In the genomic region with DNA sequence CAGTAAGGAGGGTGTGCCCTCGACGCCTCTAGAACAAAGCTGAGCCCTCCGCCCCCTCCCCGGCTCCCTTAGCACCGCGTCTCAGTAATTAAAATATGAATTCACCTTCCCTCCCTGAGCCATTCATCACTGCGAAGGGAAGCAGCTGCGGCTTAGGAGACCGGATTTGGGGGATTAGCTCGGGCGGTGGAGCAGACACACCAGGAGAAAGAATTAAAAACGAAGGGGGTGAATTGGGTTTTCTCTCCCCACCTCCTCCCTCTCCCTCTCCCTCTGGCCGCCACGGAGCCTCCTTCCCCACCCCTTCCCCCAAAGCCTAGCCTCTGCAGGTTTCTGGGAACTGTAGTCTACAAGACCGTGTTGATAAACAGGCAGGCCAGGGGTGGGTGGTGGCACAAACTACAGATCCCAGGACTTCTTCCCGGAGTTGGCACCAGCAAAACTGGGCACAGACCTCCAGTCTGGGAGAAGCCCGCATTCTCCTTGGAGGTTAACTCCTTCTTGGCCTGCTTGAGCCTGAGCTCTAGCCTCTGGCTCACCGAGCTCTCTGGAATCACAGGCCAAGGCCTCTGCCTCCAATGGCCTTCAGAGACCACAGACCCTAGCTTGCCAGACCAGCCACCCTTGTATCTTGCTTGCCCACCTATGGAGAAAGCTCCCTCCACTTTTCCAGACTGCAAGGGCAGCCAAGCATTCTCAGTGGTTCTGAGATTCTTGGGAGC, we compare ENCODE assay signal across 9 cellular contexts. TPM values are rescaled to one million over a fixed set of nuclear protein-coding genes. Genes with fewer than 3 reads are reported as not detected.
A peak's percentile ranks its signal among the peaks of the same experiment; 100 is the strongest.
DNase-seq lines count a peak whose midpoint lies in the region; ATAC-seq, FAIRE-seq and TF ChIP-seq lines count a peak whose summit lies in the region.
"Had no signal": no experiment of that assay in that cellular context is flagged by ENCODE, and none has a peak within 500 bp of the region (broad histone marks: within the 10 kb centered on the region; RNA-seq: fewer than 3 reads in every experiment).

No MANE protein-coding gene starts in this region.

- ATAC-seq in HG02970 (IDR thresholded peaks at IDR 0.05; ENCODE audit: low FRiP score, unreplicated experiment) (no peak), GM21786 (IDR thresholded peaks at IDR 0.05; ENCODE audit: unreplicated experiment) (no peak)

- H3K4me1 ChIP-seq in iPS-20b (ENCODE audit: insufficient read depth, low read length) (peaks cover 86% of the 10 kb centered on the region), stomach smooth muscle (ENCODE audit: control insufficient read depth, insufficient read depth, low read length) (peaks cover 34% of the 10 kb centered on the region)

- no peak for FAIRE-seq in GM19239 (lab: Jason Lieb, UNC)

- no peaks in the 10 kb centered on the region for H3K36me3 Mint-ChIP-seq in chondrocyte (ENCODE audit: low read depth)

- H3K27ac ChIP-seq in iPS-20b (ENCODE audit: low read length) (peak overlapping the region; percentile 96), stomach smooth muscle (ENCODE audit: low read length) (peak overlapping the region; percentile 64)

- H3K9me3 Mint-ChIP-seq in chondrocyte (ENCODE audit: low read depth): no peaks in the 10 kb centered on the region
- H3K9me3 Mint-ChIP-seq: dendritic cell treated with granulocyte-macrophage colony-stimulating factor and Interleukin-4, amounts not matched to agents 40 ng/mL and 50 ng/mL, for 4 days had no signal

- H3K4me3 ChIP-seq in iPS-20b (ENCODE audit: low read length) (peak overlapping the region; percentile 53), stomach smooth muscle (ENCODE audit: low read length in 2 of 2) (peak overlapping the region; percentile 59 to 74)

- peak; percentile 89 for DNase-seq in KBM-7
- peak in 48 of 56 donors; percentile 18 to 91 (median 70) for DNase-seq in amygdala (lab: John Stamatoyannopoulos, UW)
- no peak for DNase-seq in chondrocyte (ENCODE audit: low spot score)
- no peak for DNase-seq in GM19239 (ENCODE audit: insufficient read length, low spot score)

- in situ Hi-C loops in KBM-7 (cut with MboI; ENCODE audit: low pct_unique_long_range_greater_than_20kb, low sequenced_read_pairs): no loop called here

- TF ChIP-seq CTCF in chondrocyte (IDR thresholded peaks at IDR 0.05): no peak

- no peak overlapping the region for H3K27ac Mint-ChIP-seq in chondrocyte (ENCODE audit: unreplicated experiment)
- H3K27ac Mint-ChIP-seq: dendritic cell treated with granulocyte-macrophage colony-stimulating factor and Interleukin-4, amounts not matched to agents 40 ng/mL and 50 ng/mL, for 4 days had no signal

- H3K4me1 Mint-ChIP-seq in chondrocyte (ENCODE audit: low read depth): peaks cover 8% of the 10 kb centered on the region

- no peaks in the 10 kb centered on the region; the same call in 1 of the 2 replicates for H3K36me3 ChIP-seq in iPS-20b (ENCODE audit: insufficient read depth, low read depth, low read length)
- no peaks in the 10 kb centered on the region for H3K36me3 ChIP-seq in stomach smooth muscle (ENCODE audit: control insufficient read depth in 2 of 2, insufficient read depth in 2 of 2, low read length in 2 of 2)

- H3K9me3 ChIP-seq in iPS-20b (ENCODE audit: insufficient read depth, low read depth, low read length): no peaks in the 10 kb centered on the region
- no peaks in the 10 kb centered on the region for H3K9me3 ChIP-seq in stomach smooth muscle (ENCODE audit: control insufficient read depth in 2 of 2, low read length in 2 of 2)

- peaks cover 8% of the 10 kb centered on the region; the same call in 1 of the 2 replicates for H3K27me3 ChIP-seq in iPS-20b (ENCODE audit: insufficient read depth, low read length)
- no peaks in the 10 kb centered on the region for H3K27me3 ChIP-seq in stomach smooth muscle (ENCODE audit: control insufficient read depth in 1 of 2, insufficient read depth in 2 of 2, low read length in 2 of 2)

- peaks cover 39% of the 10 kb centered on the region for H3K27me3 Mint-ChIP-seq in chondrocyte (ENCODE audit: low read depth)

- H3K4me3 Mint-ChIP-seq in chondrocyte (ENCODE audit: unreplicated experiment): no peak overlapping the region
- H3K4me3 Mint-ChIP-seq: dendritic cell treated with granulocyte-macrophage colony-stimulating factor and Interleukin-4, amounts not matched to agents 40 ng/mL and 50 ng/mL, for 4 days had no signal

- peak overlapping the region; percentile 84 for H3K9ac ChIP-seq in iPS-20b (ENCODE audit: low read depth, low read length)
- peak overlapping the region; percentile 55 to 80 for H3K9ac ChIP-seq in stomach smooth muscle (ENCODE audit: low read length in 2 of 2)

RNA-seq across cellular contexts. Expression of a gene that starts 10.8 kb away (rescaled TPM):
- total RNA-seq in chondrocyte: not detected in 3 replicates

RNA-seq across cellular contexts. Expression of a gene that starts 23.2 kb away (rescaled TPM):
- not detected in 3 replicates for total RNA-seq in chondrocyte

RNA-seq across cellular contexts. Expression of a gene that starts 59.4 kb away (rescaled TPM):
- total RNA-seq in chondrocyte: 10.2 to 18.4 TPM (median 17.3 TPM) in 3 replicates

Comparison
In these comparisons a context has a peak if more than half of its experiments do, and no peak if none do; other contexts are left out.
1. DNase-seq: peak in KBM-7 (single experiment) and amygdala (48 of 56); none in chondrocyte (single experiment) and GM19239 (single experiment).